In the genomic region with DNA sequence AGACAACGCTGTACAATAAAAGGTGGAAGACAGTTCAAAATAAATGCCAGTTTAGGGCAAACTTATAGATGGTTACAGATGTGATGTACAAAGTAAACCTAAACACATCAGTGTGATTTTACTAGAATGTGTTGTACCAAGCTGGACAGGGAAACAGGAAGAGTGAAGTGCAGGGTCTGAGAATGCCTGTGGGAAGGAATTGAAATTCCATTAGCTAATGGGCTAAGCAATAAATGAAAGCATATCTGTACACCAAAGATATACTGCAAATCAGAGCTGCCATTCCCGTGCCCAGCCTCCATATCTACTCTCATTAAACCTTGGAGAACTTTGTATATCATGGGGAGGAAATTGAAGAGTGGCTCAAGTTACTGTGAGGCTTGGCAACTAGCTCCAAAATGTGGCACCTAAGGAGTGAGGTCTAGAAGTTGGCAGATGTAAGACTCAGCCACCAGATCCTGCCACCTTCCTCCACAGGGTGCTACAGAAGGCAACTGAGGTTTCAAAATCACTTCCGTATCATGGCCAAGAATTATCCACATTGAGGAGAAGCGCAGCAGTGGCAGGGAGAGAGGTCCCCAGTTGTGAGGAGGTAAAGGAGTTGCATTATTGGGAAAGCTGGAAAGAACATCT, we compare ENCODE assay signal across 10 cellular contexts.
"Had no signal": no experiment of that assay in that cellular context is flagged by ENCODE, and none has a peak within 500 bp of the region (broad histone marks: within the 10 kb centered on the region; RNA-seq: fewer than 3 reads in every experiment).

No MANE protein-coding gene starts in this region.

- H3K27ac Mint-ChIP-seq: activated T-helper 2 cell treated with anti-CD3 and anti-CD28 coated beads, Interferon-gamma antibody, Interleukin-2, Interleukin-4, amounts not matched to agents 10 μg/mL and 5 μg/mL and 100 μg/mL, durations not matched to agents 14 hours and 24 hours and 36 hours; endodermal cell; T-helper 2 cell treated with Interferon-gamma antibody and Interleukin-4, amounts not matched to agents 5 μg/mL and 100 μg/mL, for 36 hours had no signal

- H3K4me3 Mint-ChIP-seq: endodermal cell; stimulated activated naive B cell treated with anti-CD40 and anti-IgM and Interleukin-4, amounts not matched to agents 10 μg/mL and 1 μg/mL and 100 μg/mL, for 72 hours; T-helper 2 cell treated with Interferon-gamma antibody and Interleukin-4, amounts not matched to agents 5 μg/mL and 100 μg/mL, for 36 hours had no signal

- H3K36me3 ChIP-seq: thyroid gland had no signal

- H3K9me3 ChIP-seq: thyroid gland had no signal

- H3K9me3 Mint-ChIP-seq: activated T-helper 2 cell treated with anti-CD3 and anti-CD28 coated beads, Interferon-gamma antibody, Interleukin-2, Interleukin-4, amounts not matched to agents 10 μg/mL and 5 μg/mL and 100 μg/mL, durations not matched to agents 14 hours and 24 hours and 36 hours; endodermal cell; stimulated activated naive B cell treated with anti-CD40 and anti-IgM and Interleukin-4, amounts not matched to agents 10 μg/mL and 1 μg/mL and 100 μg/mL, for 72 hours; T-helper 2 cell treated with Interferon-gamma antibody and Interleukin-4, amounts not matched to agents 5 μg/mL and 100 μg/mL, for 36 hours had no signal

- H3K27ac ChIP-seq: thyroid gland had no signal

- H3K4me3 ChIP-seq: thyroid gland had no signal

- DNase-seq: activated CD4-positive, alpha-beta T cell treated with anti-CD3 and anti-CD28 coated beads, Interleukin-2, amount 50 U/mL, for 4 hours; activated naive CD4-positive, alpha-beta T cell treated with anti-CD3 and anti-CD28 coated beads, Interleukin-2, amount 50 U/mL, for 16 hours; activated T-cell treated with anti-CD3 and anti-CD28 coated beads, Interleukin-2, amount 50 U/mL, for 1 hour; endodermal cell; hippocampal formation; stimulated activated naive B cell treated with anti-CD40 and anti-IgM and Interleukin-4, amounts not matched to agents 10 μg/mL and 1 μg/mL and 100 μg/mL, for 72 hours; thyroid gland had no signal

- H3K27me3 Mint-ChIP-seq: stimulated activated naive B cell treated with anti-CD40 and anti-IgM and Interleukin-4, amounts not matched to agents 10 μg/mL and 1 μg/mL and 100 μg/mL, for 72 hours had no signal

- H3K27me3 ChIP-seq: thyroid gland had no signal

- ATAC-seq: activated CD4-positive, CD25-positive, alpha-beta regulatory T cell treated with anti-CD3 and anti-CD28 coated beads, Interleukin-2, amount 50 U/mL, for 24 hours; stimulated activated naive B cell treated with anti-CD40 and anti-IgM and Interleukin-4, amounts not matched to agents 10 μg/mL and 1 μg/mL and 100 μg/mL, for 72 hours had no signal
